ENCODE assay signal across 21 cellular contexts in the genomic region with DNA sequence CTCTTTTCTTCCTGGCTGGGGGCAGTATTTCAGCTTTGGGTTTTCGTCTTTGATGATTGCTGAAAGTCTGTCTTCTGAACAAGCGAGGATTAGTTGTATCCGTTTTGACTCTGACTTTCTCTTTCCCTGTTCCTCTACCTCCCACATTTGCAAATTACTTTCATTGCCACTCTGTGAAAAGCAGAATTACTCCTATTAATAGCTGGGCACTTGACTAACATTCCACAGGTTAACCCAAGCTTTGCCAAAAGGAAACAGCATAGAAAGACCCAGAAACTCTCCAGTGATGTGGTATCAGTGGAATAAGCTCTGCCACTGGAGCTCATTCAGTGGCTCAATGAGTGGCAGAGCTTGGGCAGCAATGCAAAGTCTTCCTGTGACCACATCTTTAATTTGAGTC.
DNase-seq lines count a peak whose midpoint lies in the region; ATAC-seq, FAIRE-seq and TF ChIP-seq lines count a peak whose summit lies in the region.
"Had no signal": no experiment of that assay in that cellular context is flagged by ENCODE, and none has a peak within 500 bp of the region (broad histone marks: within the 10 kb centered on the region; RNA-seq: fewer than 3 reads in every experiment).

No MANE protein-coding gene starts in this region.

- no peaks in the 10 kb centered on the region for H3K27me3 Mint-ChIP-seq in astrocyte (ENCODE audit: low read depth, unreplicated experiment)
- H3K27me3 Mint-ChIP-seq in nephron (ENCODE audit: low read depth), result no peaks in the 10 kb centered on the region
- no peaks in the 10 kb centered on the region for H3K27me3 Mint-ChIP-seq in type B pancreatic cell

- no peak overlapping the region for H3K9ac ChIP-seq in astrocyte (ENCODE audit: low read length)

- H3K4me2 ChIP-seq in astrocyte (ENCODE audit: low read length), result no peak overlapping the region

- FAIRE-seq in astrocyte (lab: Jason Lieb, UNC), result no peak
- FAIRE-seq: GM12891 had no signal

- H3K9me3 ChIP-seq in astrocyte (ENCODE audit: insufficient read depth, low read depth, low read length), result no peaks in the 10 kb centered on the region
- H3K9me3 ChIP-seq: gastrocnemius medialis, psoas muscle had no signal

- H3K4me3 Mint-ChIP-seq in astrocyte (ENCODE audit: unreplicated experiment), result no peak overlapping the region
- H3K4me3 Mint-ChIP-seq in nephron, result peak overlapping the region; percentile 5 to 41 (median 15)
- peak overlapping the region; percentile 6 for H3K4me3 Mint-ChIP-seq in type B pancreatic cell
- H3K4me3 Mint-ChIP-seq: activated CD8-positive, alpha-beta T cell treated with anti-CD3 and anti-CD28 coated beads, Interleukin-2, amount 10 ng/mL, durations not matched to agents 7 days and 5 days; activated T-cell treated with anti-CD3 and anti-CD28 coated beads, Interleukin-2, amount 50 U/mL, for 72 hours; CD4-positive, alpha-beta memory T cell; naive thymus-derived CD8-positive, alpha-beta T cell had no signal

- H3K36me3 Mint-ChIP-seq in astrocyte (ENCODE audit: low read depth, unreplicated experiment), result peaks cover 27% of the 10 kb centered on the region
- peaks cover 52% of the 10 kb centered on the region for H3K36me3 Mint-ChIP-seq in nephron (ENCODE audit: low read depth)
- H3K36me3 Mint-ChIP-seq in type B pancreatic cell, result peaks cover 7% of the 10 kb centered on the region
- H3K36me3 Mint-ChIP-seq: CD4-positive, alpha-beta memory T cell; naive thymus-derived CD8-positive, alpha-beta T cell had no signal

- H3K27ac Mint-ChIP-seq in astrocyte (ENCODE audit: unreplicated experiment), result peak overlapping the region; percentile 70
- H3K27ac Mint-ChIP-seq in nephron, result peak overlapping the region; percentile 93 to 95 (median 95)
- H3K27ac Mint-ChIP-seq in type B pancreatic cell, result no peak overlapping the region
- H3K27ac Mint-ChIP-seq: activated CD8-positive, alpha-beta T cell treated with anti-CD3 and anti-CD28 coated beads, Interleukin-2, amount 10 ng/mL, durations not matched to agents 7 days and 5 days; activated T-cell treated with anti-CD3 and anti-CD28 coated beads, Interleukin-2, amount 50 U/mL, for 72 hours; naive thymus-derived CD8-positive, alpha-beta T cell had no signal

- H3K27ac ChIP-seq in astrocyte (ENCODE audit: low read depth, low read length), result no peak overlapping the region
- H3K27ac ChIP-seq: epithelial cell of prostate, psoas muscle had no signal

- no peaks in the 10 kb centered on the region for H3K9me3 Mint-ChIP-seq in astrocyte (ENCODE audit: unreplicated experiment)
- no peaks in the 10 kb centered on the region for H3K9me3 Mint-ChIP-seq in nephron
- H3K9me3 Mint-ChIP-seq in type B pancreatic cell, result peaks cover 8% of the 10 kb centered on the region
- H3K9me3 Mint-ChIP-seq: activated T-cell treated with anti-CD3 and anti-CD28 coated beads, Interleukin-2, amount 50 U/mL, for 72 hours; CD4-positive, alpha-beta memory T cell had no signal

- no peaks in the 10 kb centered on the region for H3K36me3 ChIP-seq in astrocyte (ENCODE audit: insufficient read depth, low read length)
- H3K36me3 ChIP-seq: gastrocnemius medialis had no signal

- H3K4me1 Mint-ChIP-seq in astrocyte (ENCODE audit: low read depth, unreplicated experiment) (peaks cover 75% of the 10 kb centered on the region), nephron (peaks cover 76% of the 10 kb centered on the region), type B pancreatic cell (ENCODE audit: unreplicated experiment) (peaks cover 57% of the 10 kb centered on the region)
- H3K4me1 Mint-ChIP-seq: CD4-positive, alpha-beta memory T cell; naive thymus-derived CD8-positive, alpha-beta T cell had no signal

- no peaks in the 10 kb centered on the region for H3K27me3 ChIP-seq in astrocyte (ENCODE audit: insufficient read depth, low read length)
- H3K27me3 ChIP-seq: gastrocnemius medialis had no signal

- ATAC-seq in left cardiac atrium, result peak; percentile 19 to 51
- no peak for ATAC-seq in HG03565 (IDR thresholded peaks at IDR 0.05; ENCODE audit: unreplicated experiment)
- ATAC-seq: activated CD8-positive, alpha-beta T cell treated with anti-CD3 and anti-CD28 coated beads, Interleukin-2, amount 10 ng/mL, durations not matched to agents 7 days and 5 days; activated T-cell treated with anti-CD3 and anti-CD28 coated beads, Interleukin-2, amount 50 U/mL, for 72 hours; gastrocnemius medialis; HCT116; naive thymus-derived CD8-positive, alpha-beta T cell; psoas muscle had no signal

- no peak for TF ChIP-seq CTCF in astrocyte (IDR thresholded peaks at IDR 0.05; ENCODE audit: insufficient read depth, low read depth, low read length)
- TF ChIP-seq CTCF in nephron (IDR thresholded peaks at IDR 0.05; ENCODE audit: unreplicated experiment in 3 of 3), result no peak
- no peak for TF ChIP-seq CTCF in type B pancreatic cell (conservative IDR thresholded peaks at IDR 0.05)

- H3K4me3 ChIP-seq in astrocyte (ENCODE audit: insufficient read depth, low read depth, low read length), result no peak overlapping the region
- H3K4me3 ChIP-seq: gastrocnemius medialis, psoas muscle had no signal

- intact Hi-C loops in left cardiac atrium (cut with DNase I), result no loop called here

- DNase-seq in astrocyte (ENCODE audit: low read depth), result no peak
- no peak for DNase-seq in left cardiac atrium
- DNase-seq in type B pancreatic cell (ENCODE audit: extremely low spot score, unreplicated experiment), result no peak
- DNase-seq in SKM-1 treated with dmso at 0.1 percent for 144 hours (lab: John Stamatoyannopoulos, UW; ENCODE audit: unreplicated experiment), result no peak
- no peak for DNase-seq in activated CD8-positive, alpha-beta memory T cell treated with anti-CD3 and anti-CD28 coated beads, Interleukin-2, amount 50 U/mL, for 48 hours
- DNase-seq: activated CD8-positive, alpha-beta T cell treated with anti-CD3 and anti-CD28 coated beads, Interleukin-2, amount 10 ng/mL, durations not matched to agents 7 days and 5 days; activated naive CD4-positive, alpha-beta T cell treated with anti-CD3 and anti-CD28 coated beads, Interleukin-2, amount 50 U/mL, for 16 hours; activated T-cell treated with anti-CD3 and anti-CD28 coated beads, Interleukin-2, amount 50 U/mL, for 72 hours; CD4-positive, alpha-beta memory T cell; gastrocnemius medialis; naive thymus-derived CD8-positive, alpha-beta T cell; NCI-H1417 treated with DMSO at 0.1 percent for 48 hours; NCI-H2171; NCI-H69; psoas muscle; substantia nigra had no signal

- H2AFZ ChIP-seq in astrocyte (ENCODE audit: low read depth, low read length), result no peak overlapping the region

- H4K20me1 ChIP-seq in astrocyte (ENCODE audit: insufficient read depth, low read length), result peaks cover 3% of the 10 kb centered on the region

- H3K79me2 ChIP-seq in astrocyte (ENCODE audit: insufficient read depth, low read length), result peaks cover 13% of the 10 kb centered on the region

- peaks cover 16% of the 10 kb centered on the region for H3K4me1 ChIP-seq in astrocyte (ENCODE audit: insufficient read depth, low read length)
